ENCODE assay signal across 13 cellular contexts in the genomic region with DNA sequence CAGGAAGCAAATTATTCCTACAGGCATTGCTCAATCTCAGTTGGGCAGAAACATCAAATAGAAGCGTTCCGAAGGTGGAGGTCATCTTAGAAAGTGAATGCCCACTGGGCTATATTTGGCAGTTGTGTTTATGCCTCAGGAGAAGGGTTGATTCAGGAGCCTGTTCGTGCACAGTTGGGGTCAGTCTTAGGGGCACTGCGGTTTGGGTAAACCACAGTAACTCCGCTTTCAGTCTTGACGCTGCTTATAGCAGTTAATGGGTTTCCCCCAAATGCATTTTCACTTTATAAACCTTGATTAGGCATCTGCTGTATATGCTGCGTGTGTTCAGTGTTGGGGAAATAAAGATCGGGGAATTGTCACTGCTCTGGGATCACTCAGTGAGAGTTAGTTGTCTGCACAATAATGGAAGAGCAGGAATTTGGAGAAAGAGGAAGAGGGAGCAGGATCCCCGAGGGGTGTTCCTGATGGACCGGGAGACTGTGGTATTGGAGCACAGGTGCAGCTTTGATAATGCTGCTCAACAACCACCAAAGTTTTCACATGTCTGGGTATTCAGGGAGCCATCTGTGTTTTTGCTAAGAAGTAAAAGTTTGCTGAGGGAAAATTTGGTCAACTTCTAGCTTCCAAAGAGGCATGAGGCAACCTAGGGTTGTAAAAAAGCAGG.
A peak's percentile ranks its signal among the peaks of the same experiment; 100 is the strongest.
DNase-seq lines count a peak whose midpoint lies in the region; ATAC-seq and TF ChIP-seq lines count a peak whose summit lies in the region.
"Had no signal": no experiment of that assay in that cellular context is flagged by ENCODE, and none has a peak within 500 bp of the region (broad histone marks: within the 10 kb centered on the region; RNA-seq: fewer than 3 reads in every experiment).

No MANE protein-coding gene starts in this region.

- no peak overlapping the region for H2BK5ac ChIP-seq in neuronal stem cell (ENCODE audit: low read length)

- H3K4me3 ChIP-seq in endodermal cell (ENCODE audit: low read length) (no peak overlapping the region), neuronal stem cell (ENCODE audit: low read length in 2 of 2) (no peak overlapping the region)

- H3K27ac Mint-ChIP-seq in endodermal cell: no peak overlapping the region
- H3K27ac Mint-ChIP-seq: CD4-positive, alpha-beta memory T cell had no signal

- H3K4me1 ChIP-seq in endodermal cell (ENCODE audit: control insufficient read depth, insufficient read depth, low read length): no peaks in the 10 kb centered on the region
- no peaks in the 10 kb centered on the region for H3K4me1 ChIP-seq in neuronal stem cell (ENCODE audit: control insufficient read depth in 2 of 2, insufficient read depth in 1 of 2, low read depth in 1 of 2, low read length in 2 of 2)

- DNase-seq in endodermal cell (peak; percentile 9), neuronal stem cell (ENCODE audit: low spot score) (no peak), mucosa of gallbladder (ENCODE audit: low spot score) (no peak)
- DNase-seq: CD4-positive, alpha-beta memory T cell; foreskin melanocyte; GOT3; NCI-H146; right cardiac atrium had no signal

- no peak overlapping the region for H3K23ac ChIP-seq in neuronal stem cell (ENCODE audit: low read depth, low read length, poor library complexity)

- no peak overlapping the region for H2BK120ac ChIP-seq in neuronal stem cell (ENCODE audit: low read depth, low read length)

- H2BK15ac ChIP-seq in neuronal stem cell (ENCODE audit: low read length): no peak overlapping the region

- H4K8ac ChIP-seq in neuronal stem cell (ENCODE audit: low read depth, low read length): no peak overlapping the region

- no peak overlapping the region for H3K14ac ChIP-seq in neuronal stem cell (ENCODE audit: low read length)

- no peaks in the 10 kb centered on the region for H3K4me1 Mint-ChIP-seq in endodermal cell
- H3K4me1 Mint-ChIP-seq: CD4-positive, alpha-beta memory T cell had no signal

- ATAC-seq in GM19025 (IDR thresholded peaks at IDR 0.05; ENCODE audit: low read depth, unreplicated experiment) (peak; percentile 57), GM21723 (IDR thresholded peaks at IDR 0.05; ENCODE audit: unreplicated experiment) (peak; percentile 53), HG03442 (IDR thresholded peaks at IDR 0.05; ENCODE audit: unreplicated experiment) (peak; percentile 60), HG03175 (IDR thresholded peaks at IDR 0.05; ENCODE audit: unreplicated experiment) (no peak)
- ATAC-seq: activated CD4-positive, CD25-positive, alpha-beta regulatory T cell treated with anti-CD3 and anti-CD28 coated beads, Interleukin-2, amount 50 U/mL, for 24 hours; right cardiac atrium had no signal

- WGBS in endodermal cell (ENCODE audit: insufficient coverage in 1 of 2, insufficient read length in 1 of 2), 2 experiments: 80 to 100% methylated on average over 6 to 10 of the region's 10 CpGs
- WGBS in neuronal stem cell (ENCODE audit: extremely low coverage in 2 of 2, insufficient read length in 2 of 2, insufficient replicate concordance in 1 of 2), 2 donors: no CpG with 5 or more reads among the region's 10 CpGs

- no peak overlapping the region for H2AK5ac ChIP-seq in neuronal stem cell (ENCODE audit: low read depth, low read length)

- H3K27ac ChIP-seq in endodermal cell (ENCODE audit: low read depth, low read length) (no peak overlapping the region), neuronal stem cell (replicated peaks; ENCODE audit: low read length) (no peak overlapping the region)

- no peak overlapping the region for H3K18ac ChIP-seq in neuronal stem cell (ENCODE audit: low read length)

- H3K9me3 ChIP-seq in endodermal cell (ENCODE audit: control insufficient read depth, low read length): no peaks in the 10 kb centered on the region
- no peaks in the 10 kb centered on the region for H3K9me3 ChIP-seq in neuronal stem cell (replicated peaks in 1 of 2; ENCODE audit: control insufficient read depth in 2 of 2, insufficient read depth in 1 of 2, low read depth in 1 of 2, low read length in 2 of 2)

- H3K27me3 ChIP-seq in endodermal cell (ENCODE audit: control insufficient read depth, insufficient read depth, low read length, poor library complexity, severe bottlenecking): no peaks in the 10 kb centered on the region
- no peaks in the 10 kb centered on the region for H3K27me3 ChIP-seq in neuronal stem cell (ENCODE audit: control insufficient read depth in 3 of 3, insufficient read depth in 3 of 3, low read depth in 1 of 3, low read length in 3 of 3)

- no peak overlapping the region for H3K4ac ChIP-seq in neuronal stem cell (ENCODE audit: low read length)

- H4K91ac ChIP-seq in neuronal stem cell (ENCODE audit: low read depth, low read length, poor library complexity): no peak overlapping the region

- H3K4me3 Mint-ChIP-seq in endodermal cell: no peak overlapping the region
- H3K4me3 Mint-ChIP-seq: CD4-positive, alpha-beta memory T cell had no signal

- H3K4me2 ChIP-seq in neuronal stem cell (ENCODE audit: insufficient read depth, low read length, poor library complexity, severe bottlenecking): no peak overlapping the region

- H3K9ac ChIP-seq in endodermal cell (ENCODE audit: extremely low read depth, low read length, poor library complexity, severe bottlenecking): no peak overlapping the region
- H3K9ac ChIP-seq in neuronal stem cell (ENCODE audit: low read depth, low read length, poor library complexity): no peak overlapping the region

- H3K36me3 ChIP-seq in endodermal cell (ENCODE audit: control insufficient read depth, insufficient read depth, low read length): no peaks in the 10 kb centered on the region
- no peaks in the 10 kb centered on the region for H3K36me3 ChIP-seq in neuronal stem cell (replicated peaks in 1 of 2; ENCODE audit: control insufficient read depth in 2 of 2, insufficient read depth in 2 of 2, low read length in 2 of 2)

- H3K27me3 Mint-ChIP-seq in endodermal cell (ENCODE audit: insufficient read depth): no peaks in the 10 kb centered on the region
- H3K27me3 Mint-ChIP-seq: CD4-positive, alpha-beta memory T cell had no signal

- H3K79me1 ChIP-seq in neuronal stem cell (ENCODE audit: low read depth, low read length): no peaks in the 10 kb centered on the region

- H3K36me3 Mint-ChIP-seq in endodermal cell (ENCODE audit: low read depth): no peaks in the 10 kb centered on the region
- H3K36me3 Mint-ChIP-seq: CD4-positive, alpha-beta memory T cell had no signal

- H2BK12ac ChIP-seq in neuronal stem cell (ENCODE audit: low read length): no peak overlapping the region

- no peak overlapping the region for H2AFZ ChIP-seq in neuronal stem cell (ENCODE audit: low read length)

- H3K9me3 Mint-ChIP-seq in endodermal cell: no peaks in the 10 kb centered on the region
- H3K9me3 Mint-ChIP-seq: CD4-positive, alpha-beta memory T cell had no signal

- no peak for TF ChIP-seq CTCF in endodermal cell (conservative IDR thresholded peaks at IDR 0.05)
